In the genomic region with DNA sequence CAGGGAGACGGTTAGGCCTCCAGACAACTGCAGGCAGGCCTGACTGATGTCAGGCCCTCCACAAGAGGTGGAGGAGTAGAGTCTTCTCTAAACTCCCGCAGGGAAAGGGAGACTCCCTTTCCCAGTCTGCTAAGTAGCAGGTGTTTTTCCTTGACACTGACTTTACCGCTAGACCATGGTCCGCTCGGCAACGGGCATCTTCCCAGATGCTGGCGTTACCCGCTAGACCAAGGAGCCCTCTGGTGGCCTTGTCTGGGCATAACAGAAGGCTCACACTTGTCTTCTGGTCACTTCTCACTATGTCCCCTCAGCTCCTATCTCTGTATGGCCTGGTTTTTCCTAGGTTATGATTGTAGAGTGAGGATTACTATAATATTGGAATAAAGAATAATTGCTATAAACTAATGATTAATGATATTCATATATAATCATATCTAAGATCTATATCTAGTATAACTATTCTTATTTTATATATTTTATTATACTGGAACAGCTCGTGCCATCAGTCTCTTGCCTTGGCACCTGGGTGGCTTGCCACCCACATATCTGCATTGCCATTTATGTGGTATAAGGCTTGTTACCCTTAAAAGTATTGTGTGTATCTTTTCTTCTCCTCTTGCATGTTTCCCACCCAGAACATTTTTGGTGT, we compare ENCODE assay signal across 8 cellular contexts. TPM values are rescaled to one million over a fixed set of nuclear protein-coding genes. Genes with fewer than 3 reads are reported as not detected.
DNase-seq lines count a peak whose midpoint lies in the region; ATAC-seq and TF ChIP-seq lines count a peak whose summit lies in the region.
"Not testable (repeated sequence)": the region's sequence is repeated elsewhere in the genome, so short reads cannot be mapped to it uniquely, and the experiment has no call there.

No MANE protein-coding gene starts in this region.

- 12 to 18% methylated on average over 9 of the region's 9 CpGs for WGBS in thyroid gland, 2 donors

- intact Hi-C loops in gastrocnemius medialis (cut with DNase I; ENCODE audit: low total_unique reads), result loop anchor here (2.0 kb wide), 1 partner anchor 426 kb away; no protein-coding TSS in a partner anchor
- intact Hi-C loops in thyroid gland (cut with DNase I), result not testable (repeated sequence)

- H3K9me3 ChIP-seq in effector memory CD4-positive, alpha-beta T cell (ENCODE audit: control insufficient read depth, low read length); gastrocnemius medialis; thyroid gland: not testable (repeated sequence)

- H3K4me3 ChIP-seq in effector memory CD4-positive, alpha-beta T cell (ENCODE audit: insufficient read depth, low read depth, low read length, poor library complexity, severe bottlenecking); thyroid gland (replicated peaks in 1 of 3): not testable (repeated sequence)
- peak overlapping the region in 1 of 4 donors; percentile 2 for H3K4me3 ChIP-seq in gastrocnemius medialis

- DNase-seq in Daoy (ENCODE audit: low read depth), result peak; percentile 38
- DNase-seq in NCI-H1105 treated with DMSO at 0.1 percent for 48 hours (lab: John Stamatoyannopoulos, UW), result peak; percentile 70
- peak; percentile 54 for DNase-seq in SK-MEL-5 (ENCODE audit: low read depth, low spot score)
- DNase-seq in activated T-cell treated with anti-CD3 and anti-CD28 coated beads, Interleukin-2, amount 50 U/mL, for 48 hours, result peak; percentile 81
- peak; percentile 16 to 50 (median 34) for DNase-seq in effector memory CD4-positive, alpha-beta T cell
- DNase-seq in left kidney (ENCODE audit: low read depth, low spot score), result peak; percentile 92
- DNase-seq in gastrocnemius medialis, result peak; percentile 41 to 50
- peak; percentile 89 to 90 for DNase-seq in thyroid gland

- TF ChIP-seq POLR2A in gastrocnemius medialis (IDR thresholded peaks at IDR 0.05); thyroid gland (IDR thresholded peaks at IDR 0.05): not testable (repeated sequence)

- not testable (repeated sequence) for H3K27ac ChIP-seq in effector memory CD4-positive, alpha-beta T cell (ENCODE audit: insufficient read depth, low read length, poor library complexity, severe bottlenecking); gastrocnemius medialis; thyroid gland

- ATAC-seq in gastrocnemius medialis, result not testable (repeated sequence)

- not testable (repeated sequence) for H3K4me1 ChIP-seq in effector memory CD4-positive, alpha-beta T cell (ENCODE audit: control insufficient read depth, insufficient read depth, low read length, poor library complexity, severe bottlenecking); gastrocnemius medialis
- H3K4me1 ChIP-seq in thyroid gland, result peaks cover 15 to 28% of the 10 kb centered on the region in 2 donors

- in situ Hi-C loops in SK-MEL-5 (cut with HindIII; ENCODE audit: low pct_unique_long_range_greater_than_20kb, low sequenced_read_pairs), result not testable (repeated sequence)
- in situ Hi-C loops in gastrocnemius medialis (cut with MboI; ENCODE audit: low sequenced_read_pairs in 4 of 4), result loop anchor here in 1 of 4 donors (25.0 kb wide), 1 partner anchor 422 kb away; the partner anchor contains the start of genes CILP2 and YJEFN3

- TF ChIP-seq CTCF in gastrocnemius medialis (IDR thresholded peaks at IDR 0.05 in 4 of 5, conservative IDR thresholded peaks at IDR 0.05 in 1 of 5), result peak; percentile 40 to 76 (median 63)
- TF ChIP-seq CTCF in thyroid gland (IDR thresholded peaks at IDR 0.05), result peak; percentile 37 to 85 (median 77)

- not testable (repeated sequence) for H3K27me3 ChIP-seq in effector memory CD4-positive, alpha-beta T cell (replicated peaks; ENCODE audit: control insufficient read depth, insufficient read depth, low read length, poor library complexity, severe bottlenecking); gastrocnemius medialis; thyroid gland

- not testable (repeated sequence) for H3K36me3 ChIP-seq in effector memory CD4-positive, alpha-beta T cell (ENCODE audit: control insufficient read depth, insufficient read depth, low read length); gastrocnemius medialis; thyroid gland

RNA-seq across cellular contexts. Expression of gene ZNF93, which starts 58.5 kb away (rescaled TPM):
- 29.1 and 33.4 TPM in 2 replicates for total RNA-seq in Daoy (2014; rRNA removed; shearing (Covaris generic))
- total RNA-seq in SK-MEL-5 (2014; rRNA removed; shearing (Covaris generic)), result 3.1 and 3.5 TPM in 2 replicates
- polyA plus RNA-seq in SK-MEL-5 (2015; cell fraction: cytosol; rRNA removed), result 0.65 and 1.5 TPM in 2 replicates
- 1.0 and 2.0 TPM in 2 replicates for polyA plus RNA-seq in SK-MEL-5 (2015; cell fraction: nucleus; rRNA removed)
- 1 to 10 TPM in 2 of 4 donors, under 1 TPM in 2; 0.36 to 4.1 (median 0.89) TPM for total RNA-seq in gastrocnemius medialis
- total RNA-seq in thyroid gland, result 10 to 100 TPM; 12.2 to 29.0 (median 23.2) TPM

Comparison
In these comparisons a context has a peak if more than half of its experiments do, and no peak if none do; other contexts are left out.
1. DNase-seq: peak in every context shown above with its lines; median percentile 92 in left kidney; 90 in thyroid gland; 81 in activated T-cell treated with anti-CD3 and anti-CD28 coated beads, Interleukin-2, amount 50 U/mL, for 48 hours; 70 in NCI-H1105 treated with DMSO at 0.1 percent for 48 hours; 54 in SK-MEL-5; 46 in gastrocnemius medialis; 38 in Daoy; 34 in effector memory CD4-positive, alpha-beta T cell.